28 cellular contexts compared by ENCODE assay signal in the genomic region with DNA sequence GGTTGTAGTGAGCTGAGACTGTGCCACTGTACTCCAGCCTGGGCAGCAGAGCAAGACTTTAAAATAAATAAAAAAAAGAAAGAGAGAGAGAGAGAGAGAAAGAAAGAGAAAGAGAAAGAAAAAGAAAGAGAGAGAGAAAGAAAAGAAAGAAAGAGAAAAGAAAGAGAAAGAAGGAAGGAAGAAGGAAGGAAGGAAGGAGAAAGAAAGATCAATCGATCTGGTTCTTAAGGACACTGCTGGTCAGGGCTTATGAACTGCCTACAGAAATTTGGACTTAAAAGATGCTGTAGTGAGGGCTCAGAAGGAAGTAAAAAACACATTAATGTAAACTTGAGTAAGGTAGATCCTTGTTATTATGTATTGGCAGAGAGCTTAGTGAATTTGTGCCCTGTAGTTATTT.
"Had no signal": no experiment of that assay in that cellular context is flagged by ENCODE, and none has a peak within 500 bp of the region (broad histone marks: within the 10 kb centered on the region; RNA-seq: fewer than 3 reads in every experiment).

No MANE protein-coding gene starts in this region.

- ATAC-seq: effector memory CD8-positive, alpha-beta T cell; esophagus mucosa; gastrocnemius medialis; heart right ventricle; left cardiac atrium; left lung; left ventricle myocardium superior; lower lobe of right lung; mucosa of descending colon had no signal

- DNase-seq: colonic mucosa; cortex of kidney; effector CD8-positive, alpha-beta T cell; effector memory CD8-positive, alpha-beta T cell; endodermal cell; erythroblast; esophagus squamous epithelium; foreskin fibroblast; foreskin melanocyte; gastrocnemius medialis; glutamatergic neuron; head of caudate nucleus; heart right ventricle; hippocampal formation; left cardiac atrium; left lung; left ventricle myocardium superior; lower lobe of right lung; mesenchymal stem cell; mucosa of descending colon; naive B cell had no signal

- H3K4me1 ChIP-seq: colonic mucosa, esophagus squamous epithelium, gastrocnemius medialis, heart right ventricle, left lung, lower lobe of right lung had no signal

- H3K4me3 ChIP-seq: colonic mucosa, esophagus squamous epithelium, gastrocnemius medialis, heart right ventricle, left lung, lower lobe of right lung, mucosa of descending colon had no signal

- H3K9me3 ChIP-seq: colonic mucosa, esophagus squamous epithelium, gastrocnemius medialis, left lung, lower lobe of right lung, mucosa of descending colon had no signal

- FAIRE-seq: endometrium, islet of Langerhans, keratinocyte had no signal

- H3K36me3 ChIP-seq: colonic mucosa had no signal

- H3K27me3 Mint-ChIP-seq: dendritic cell treated with granulocyte-macrophage colony-stimulating factor and Interleukin-4, amounts not matched to agents 40 ng/mL and 50 ng/mL, for 4 days; effector memory CD8-positive, alpha-beta T cell; naive B cell had no signal

- H3K4me1 Mint-ChIP-seq: mesothelial cell of epicardium, naive B cell had no signal

- H3K27me3 ChIP-seq: colonic mucosa, esophagus squamous epithelium, gastrocnemius medialis, heart right ventricle, left lung had no signal

- H3K27ac ChIP-seq: colonic mucosa, epithelial cell of prostate, esophagus squamous epithelium, gastrocnemius medialis, heart right ventricle, left lung, lower lobe of right lung had no signal

- H3K27ac Mint-ChIP-seq: dendritic cell treated with granulocyte-macrophage colony-stimulating factor and Interleukin-4, amounts not matched to agents 40 ng/mL and 50 ng/mL, for 4 days; effector memory CD8-positive, alpha-beta T cell; endodermal cell; mesothelial cell of epicardium had no signal

- H3K4me3 Mint-ChIP-seq: dendritic cell treated with granulocyte-macrophage colony-stimulating factor and Interleukin-4, amounts not matched to agents 40 ng/mL and 50 ng/mL, for 4 days; effector memory CD8-positive, alpha-beta T cell; endodermal cell; mesothelial cell of epicardium; naive B cell had no signal
